ENCODE assay signal across 21 cellular contexts in genomic region chr22:46471901-46472721, GRCh38.
DNase-seq lines count a peak whose midpoint lies in the region; ATAC-seq, FAIRE-seq and TF ChIP-seq lines count a peak whose summit lies in the region.
"Had no signal": no experiment of that assay in that cellular context is flagged by ENCODE, and none has a peak within 500 bp of the region (broad histone marks: within the 10 kb centered on the region; RNA-seq: fewer than 3 reads in every experiment).

No MANE protein-coding gene starts in this region.

- H2BK12ac ChIP-seq in H1 (ENCODE audit: low read depth, low read length) = no peak overlapping the region

- H3K56ac ChIP-seq in H1 (replicated peaks; ENCODE audit: insufficient read length, low read depth, low read length) = no peak overlapping the region

- H3K27ac ChIP-seq in H1 (ENCODE audit: low read depth, low read length) = no peak overlapping the region
- H3K27ac ChIP-seq in osteoblast (ENCODE audit: low read depth, low read length) = no peak overlapping the region
- H3K27ac ChIP-seq: adrenal gland, GM23248, parathyroid adenoma, Peyer's patch, skin epidermis, suprapubic skin had no signal

- no peak overlapping the region for H3K9ac ChIP-seq in H1 (replicated peaks in 1 of 4; ENCODE audit: extremely low read depth in 1 of 4, low read depth in 3 of 4, low read length in 3 of 4)
- H3K9ac ChIP-seq: GM23248, parathyroid adenoma had no signal

- H3K4me3 ChIP-seq in H1 (ENCODE audit: extremely low read depth in 1 of 4, insufficient read depth in 2 of 4, low read depth in 3 of 4, low read length in 4 of 4) (no peak overlapping the region), osteoblast (ENCODE audit: insufficient read depth, low read length) (no peak overlapping the region)
- H3K4me3 ChIP-seq: adrenal gland, GM23248, Peyer's patch, skin epidermis, suprapubic skin had no signal

- no peaks in the 10 kb centered on the region for H3K4me1 Mint-ChIP-seq in osteocyte (ENCODE audit: unreplicated experiment)

- POLR2A ChIA-PET in H1 (lab: Charles Lee; ENCODE audit: partially characterized antibody) = interaction anchor here (1.3 to 1.6 kb wide), 2 partner anchors 9 to 14 kb away, joined by 3 read pairs; no protein-coding TSS in a partner anchor

- no peak overlapping the region for H3K14ac ChIP-seq in H1 (ENCODE audit: insufficient read length)

- H3K4me3 Mint-ChIP-seq in osteocyte (ENCODE audit: unreplicated experiment) = no peak overlapping the region
- H3K4me3 Mint-ChIP-seq: activated B cell treated with CpG ODN at 0.5 μM for 24 hours, T-cell had no signal

- no peak overlapping the region for H2BK15ac ChIP-seq in H1 (ENCODE audit: low read length)

- H3K9me3 Mint-ChIP-seq in osteocyte (ENCODE audit: unreplicated experiment) = peaks cover 9% of the 10 kb centered on the region

- H3K79me2 ChIP-seq in H1 (ENCODE audit: control insufficient read depth in 1 of 2, insufficient read depth in 2 of 2, low read length in 2 of 2) (no peaks in the 10 kb centered on the region), osteoblast (ENCODE audit: insufficient read depth, low read length) (no peaks in the 10 kb centered on the region)
- H3K79me2 ChIP-seq: parathyroid adenoma had no signal

- no peak for TF ChIP-seq RAD21 in H1 (IDR thresholded peaks at IDR 0.05 in 1 of 2, conservative IDR thresholded peaks at IDR 0.05 in 1 of 2; ENCODE audit: low read depth in 2 of 2, low read length in 2 of 2)

- no peak for ATAC-seq in HG03521 (IDR thresholded peaks at IDR 0.05; ENCODE audit: unreplicated experiment)
- no peak for ATAC-seq in GM18520 (IDR thresholded peaks at IDR 0.05; ENCODE audit: unreplicated experiment)
- ATAC-seq: T-cell had no signal

- 93% methylated on average over 33 of the region's 33 CpGs; no CpG with 5 or more reads in 1 of the 2 experiments for WGBS in H1 (ENCODE audit: extremely low coverage in 1 of 2, insufficient coverage in 1 of 2, insufficient read length in 1 of 2, insufficient replicate concordance in 2 of 2, low coverage in 1 of 2, low lambda C conversion rate in 2 of 2, missing lambda C conversion rate in 1 of 2), 2 experiments

- H4K20me1 ChIP-seq in H1 (replicated peaks in 1 of 2; ENCODE audit: control insufficient read depth in 1 of 2, insufficient read depth in 2 of 2, low read length in 2 of 2) (no peaks in the 10 kb centered on the region), osteoblast (ENCODE audit: insufficient read depth, low read length) (no peaks in the 10 kb centered on the region)

- H3K9me3 ChIP-seq in H1 (ENCODE audit: insufficient read depth in 2 of 2, low read depth in 1 of 2, low read length in 1 of 2) (no peaks in the 10 kb centered on the region), osteoblast (ENCODE audit: low read depth, low read length) (no peaks in the 10 kb centered on the region)
- H3K9me3 ChIP-seq: adrenal gland, Peyer's patch, suprapubic skin had no signal

- CTCF ChIA-PET in H1 (lab: Charles Lee; ENCODE audit: partially characterized antibody) = interaction anchor here (0.5 to 1.9 kb wide), 4 partner anchors 10 to 1194 kb away, joined by 3 to 6 read pairs (median 4); no protein-coding TSS in a partner anchor

- TF ChIP-seq EP300 in H1 (IDR thresholded peaks at IDR 0.05; ENCODE audit: borderline replicate concordance in 1 of 2, low read depth in 2 of 2, low read length in 2 of 2) = no peak

- no peak overlapping the region for H2AK5ac ChIP-seq in H1 (ENCODE audit: low read depth, low read length)

- TF ChIP-seq CTCF in H1 (IDR thresholded peaks at IDR 0.05; ENCODE audit: control extremely low read depth in 1 of 3, insufficient read depth in 1 of 3, low read depth in 1 of 3, low read length in 3 of 3) (no peak), osteoblast (IDR thresholded peaks at IDR 0.05; ENCODE audit: extremely low read depth, low read depth, low read length) (no peak), osteocyte (IDR thresholded peaks at IDR 0.05) (no peak)

- H2AFZ ChIP-seq in H1 (ENCODE audit: low read length) (no peak overlapping the region), osteoblast (ENCODE audit: low read length) (no peak overlapping the region)
- H2AFZ ChIP-seq: GM23248, parathyroid adenoma had no signal

- no peak for FAIRE-seq in H1 (lab: Jason Lieb, UNC)

- no peak overlapping the region for H3K4ac ChIP-seq in H1 (replicated peaks; ENCODE audit: insufficient read length, low read depth, low read length)

- H2BK120ac ChIP-seq in H1 (replicated peaks; ENCODE audit: low read depth, low read length) = no peak overlapping the region

- H3K4me2 ChIP-seq in H1 (ENCODE audit: insufficient read depth in 1 of 2, low read depth in 2 of 2, low read length in 2 of 2) = no peak overlapping the region
- H3K4me2 ChIP-seq in osteoblast (ENCODE audit: insufficient read depth, low read length) = no peak overlapping the region

- H2BK20ac ChIP-seq in H1 (ENCODE audit: low read length) = no peak overlapping the region

- H3K27me3 Mint-ChIP-seq in osteocyte (ENCODE audit: unreplicated experiment) = no peaks in the 10 kb centered on the region

- no peaks in the 10 kb centered on the region; the same call in 1 of the 2 replicates for H3K79me1 ChIP-seq in H1 (ENCODE audit: low read depth, low read length)

- H3K27me3 ChIP-seq in H1 (replicated peaks in 1 of 4; ENCODE audit: control insufficient read depth in 3 of 4, extremely low read depth in 1 of 4, insufficient read depth in 3 of 4, low read length in 3 of 4) (no peaks in the 10 kb centered on the region), osteoblast (ENCODE audit: insufficient read depth, low read length) (peaks cover 9% of the 10 kb centered on the region)
- H3K27me3 ChIP-seq: Peyer's patch, suprapubic skin had no signal

- H3K4me1 ChIP-seq in H1 (replicated peaks in 1 of 4; ENCODE audit: control insufficient read depth in 3 of 4, insufficient read depth in 4 of 4, low read length in 3 of 4) (no peaks in the 10 kb centered on the region), osteoblast (ENCODE audit: insufficient read depth, low read length) (no peaks in the 10 kb centered on the region)
- H3K4me1 ChIP-seq: adrenal gland, parathyroid adenoma, Peyer's patch had no signal

- H4K8ac ChIP-seq in H1 (ENCODE audit: extremely low read depth, insufficient read depth, low read length) = no peak overlapping the region

- H3K36me3 ChIP-seq in H1 (ENCODE audit: control insufficient read depth in 2 of 4, insufficient read depth in 4 of 4, low read length in 3 of 4) (no peaks in the 10 kb centered on the region), osteoblast (ENCODE audit: insufficient read depth, low read length) (no peaks in the 10 kb centered on the region)
- H3K36me3 ChIP-seq: adrenal gland, Peyer's patch, suprapubic skin had no signal

- H3K18ac ChIP-seq in H1 (ENCODE audit: extremely low read depth, low read length) = no peak overlapping the region

- no peak for TF ChIP-seq POLR2A in H1 (IDR thresholded peaks at IDR 0.05; ENCODE audit: control extremely low read depth in 1 of 2, low read depth in 2 of 2, low read length in 2 of 2)

- H2BK5ac ChIP-seq in H1 (ENCODE audit: low read depth, low read length) = 0 out of 2 replicates have a peak overlapping the region, but pooled peaks have one; percentile 2

- H4K91ac ChIP-seq in H1 (replicated peaks; ENCODE audit: insufficient read length, low read length) = no peak overlapping the region

- no peak overlapping the region for H3K23ac ChIP-seq in H1 (ENCODE audit: insufficient read length)

- H3K36me3 Mint-ChIP-seq in osteocyte (ENCODE audit: unreplicated experiment) = peaks cover 7% of the 10 kb centered on the region
- H3K36me3 Mint-ChIP-seq: T-cell had no signal

- H3K27ac Mint-ChIP-seq in osteocyte (ENCODE audit: unreplicated experiment) = no peak overlapping the region
- H3K27ac Mint-ChIP-seq: activated B cell treated with CpG ODN at 0.5 μM for 24 hours, T-cell had no signal

- no peak overlapping the region for H4K5ac ChIP-seq in H1 (ENCODE audit: insufficient read length, low read depth, low read length)

- peak; percentile 48 for DNase-seq in ELF-1 (ENCODE audit: low read depth, low spot score)
- peak; percentile 49 for DNase-seq in M059J (ENCODE audit: low read depth)
- DNase-seq in H1 (ENCODE audit: low read depth in 1 of 2, low spot score in 2 of 2) = no peak
- peak; percentile 79 for DNase-seq in osteoblast (ENCODE audit: insufficient read length, low spot score, missing footprints)
- no peak for DNase-seq in osteocyte (ENCODE audit: extremely low spot score, unreplicated experiment)
- DNase-seq in GM03348 (ENCODE audit: low spot score) = no peak
- DNase-seq: activated B cell treated with CpG ODN at 0.5 μM for 24 hours; AML-193; cerebellar nuclear complex; GM23248; NCI-H1417 treated with DMSO at 0.1 percent for 48 hours; NCI-H2227 treated with DMSO at 0.1 percent for 48 hours; Peyer's patch; stimulated activated CD4-positive, alpha-beta T cell treated with anti-CD3 and anti-CD28 coated beads, Interleukin-4, amount 100 ng/mL, for 24 hours; T-cell had no signal

- no peaks in the 10 kb centered on the region for H3K23me2 ChIP-seq in H1 (ENCODE audit: low read depth, low read length)

TF ChIP-seq in H1, 55 proteins besides CTCF, POLR2A, EP300 and RAD21 (continues in another document):
- TF ChIP-seq SIX5 (IDR thresholded peaks at IDR 0.05; ENCODE audit: low read depth, low read length) = no peak
- TF ChIP-seq CTBP2 (IDR thresholded peaks at IDR 0.05; ENCODE audit: borderline replicate concordance, insufficient read depth, insufficient read length, low read length) = no peak
- no peak for TF ChIP-seq EGR1 (IDR thresholded peaks at IDR 0.05; ENCODE audit: borderline replicate concordance, low read depth, low read length)

Comparison
In these comparisons a context has a peak if more than half of its experiments do, and no peak if none do; other contexts are left out.
1. DNase-seq: peak in ELF-1 (single experiment), M059J (single experiment) and osteoblast (single experiment); none in H1 (0 of 2), osteocyte (single experiment) and GM03348 (single experiment).